8 cellular contexts compared by ENCODE assay signal in genomic region chr3:67357610-67358458, GRCh38.
DNase-seq lines count a peak whose midpoint lies in the region; ATAC-seq and TF ChIP-seq lines count a peak whose summit lies in the region.

No MANE protein-coding gene starts in this region.

- DNase-seq in activated naive CD8-positive, alpha-beta T cell treated with anti-CD3 and anti-CD28 coated beads, Interleukin-2, amount 10 ng/mL, durations not matched to agents 7 days and 5 days = no peak
- DNase-seq in activated naive CD8-positive, alpha-beta T cell treated with anti-CD3 and anti-CD28 coated beads for 36 hours = no peak
- DNase-seq in NCI-H82 treated with DMSO at 0.1 percent for 48 hours (lab: John Stamatoyannopoulos, UW; ENCODE audit: unreplicated experiment) (peak; percentile 93), fibroblast of villous mesenchyme (ENCODE audit: low read depth) (peak; percentile 40), HUDEP-2 (lab: John Stamatoyannopoulos, UW; ENCODE audit: unreplicated experiment in 76 of 76) (no peak), HPDE6-E6E7 (ENCODE audit: extremely low spot score) (no peak)
- DNase-seq in stimulated activated naive CD4-positive, alpha-beta T cell treated with Interleukin-2 at 50 U/mL for 16 hours (lab: John Stamatoyannopoulos, UW) = no peak

- H3K36me3 Mint-ChIP-seq in activated naive CD8-positive, alpha-beta T cell treated with anti-CD3 and anti-CD28 coated beads, Interleukin-2, amount 10 ng/mL, durations not matched to agents 7 days and 5 days = no peaks in the 10 kb centered on the region
- no peaks in the 10 kb centered on the region for H3K36me3 Mint-ChIP-seq in activated naive CD8-positive, alpha-beta T cell treated with anti-CD3 and anti-CD28 coated beads for 36 hours

- H3K9me3 Mint-ChIP-seq in activated naive CD8-positive, alpha-beta T cell treated with anti-CD3 and anti-CD28 coated beads, Interleukin-2, amount 10 ng/mL, durations not matched to agents 7 days and 5 days = no peaks in the 10 kb centered on the region
- no peaks in the 10 kb centered on the region for H3K9me3 Mint-ChIP-seq in activated naive CD8-positive, alpha-beta T cell treated with anti-CD3 and anti-CD28 coated beads for 36 hours

- H3K27me3 Mint-ChIP-seq in activated naive CD8-positive, alpha-beta T cell treated with anti-CD3 and anti-CD28 coated beads, Interleukin-2, amount 10 ng/mL, durations not matched to agents 7 days and 5 days = no peaks in the 10 kb centered on the region
- H3K27me3 Mint-ChIP-seq in activated naive CD8-positive, alpha-beta T cell treated with anti-CD3 and anti-CD28 coated beads for 36 hours = no peaks in the 10 kb centered on the region

- H3K4me3 Mint-ChIP-seq in activated naive CD8-positive, alpha-beta T cell treated with anti-CD3 and anti-CD28 coated beads, Interleukin-2, amount 10 ng/mL, durations not matched to agents 7 days and 5 days = peak overlapping the region; percentile 23
- H3K4me3 Mint-ChIP-seq in activated naive CD8-positive, alpha-beta T cell treated with anti-CD3 and anti-CD28 coated beads for 36 hours = no peak overlapping the region

- no peak overlapping the region for H3K27ac Mint-ChIP-seq in activated naive CD8-positive, alpha-beta T cell treated with anti-CD3 and anti-CD28 coated beads, Interleukin-2, amount 10 ng/mL, durations not matched to agents 7 days and 5 days
- no peak overlapping the region for H3K27ac Mint-ChIP-seq in activated naive CD8-positive, alpha-beta T cell treated with anti-CD3 and anti-CD28 coated beads for 36 hours

- peak; percentile 39 for ATAC-seq in activated naive CD8-positive, alpha-beta T cell treated with anti-CD3 and anti-CD28 coated beads, Interleukin-2, amount 10 ng/mL, durations not matched to agents 7 days and 5 days (ENCODE audit: low read depth)
- ATAC-seq in HG02798 (IDR thresholded peaks at IDR 0.05; ENCODE audit: poor library complexity, unreplicated experiment) = peak; percentile 73

- no peak overlapping the region for H3K4me3 ChIP-seq in fibroblast of villous mesenchyme (ENCODE audit: low read depth, low read length)

- TF ChIP-seq CTCF in fibroblast of villous mesenchyme (IDR thresholded peaks at IDR 0.05; ENCODE audit: insufficient read depth, low read depth, low read length) = peak; percentile 50

- POLR2A ChIA-PET in activated naive CD8-positive, alpha-beta T cell treated with anti-CD3 and anti-CD28 coated beads, Interleukin-2, amount 10 ng/mL, durations not matched to agents 7 days and 5 days (lab: Charles Lee) = no interaction called here

- peaks cover 19% of the 10 kb centered on the region for H3K4me1 Mint-ChIP-seq in activated naive CD8-positive, alpha-beta T cell treated with anti-CD3 and anti-CD28 coated beads, Interleukin-2, amount 10 ng/mL, durations not matched to agents 7 days and 5 days
- H3K4me1 Mint-ChIP-seq in activated naive CD8-positive, alpha-beta T cell treated with anti-CD3 and anti-CD28 coated beads for 36 hours = peaks cover 23% of the 10 kb centered on the region

Comparison
In these comparisons a context has a peak if more than half of its experiments do, and no peak if none do; other contexts are left out.
1. DNase-seq: peak in NCI-H82 treated with DMSO at 0.1 percent for 48 hours (single experiment) and fibroblast of villous mesenchyme (single experiment); none in activated naive CD8-positive, alpha-beta T cell treated with anti-CD3 and anti-CD28 coated beads, Interleukin-2, amount 10 ng/mL, durations not matched to agents 7 days and 5 days (single experiment), activated naive CD8-positive, alpha-beta T cell treated with anti-CD3 and anti-CD28 coated beads for 36 hours (single experiment), HUDEP-2 (0 of 76), stimulated activated naive CD4-positive, alpha-beta T cell treated with Interleukin-2 at 50 U/mL for 16 hours (single experiment) and HPDE6-E6E7 (single experiment).